1 cellular context compared by ENCODE assay signal in the genomic region with DNA sequence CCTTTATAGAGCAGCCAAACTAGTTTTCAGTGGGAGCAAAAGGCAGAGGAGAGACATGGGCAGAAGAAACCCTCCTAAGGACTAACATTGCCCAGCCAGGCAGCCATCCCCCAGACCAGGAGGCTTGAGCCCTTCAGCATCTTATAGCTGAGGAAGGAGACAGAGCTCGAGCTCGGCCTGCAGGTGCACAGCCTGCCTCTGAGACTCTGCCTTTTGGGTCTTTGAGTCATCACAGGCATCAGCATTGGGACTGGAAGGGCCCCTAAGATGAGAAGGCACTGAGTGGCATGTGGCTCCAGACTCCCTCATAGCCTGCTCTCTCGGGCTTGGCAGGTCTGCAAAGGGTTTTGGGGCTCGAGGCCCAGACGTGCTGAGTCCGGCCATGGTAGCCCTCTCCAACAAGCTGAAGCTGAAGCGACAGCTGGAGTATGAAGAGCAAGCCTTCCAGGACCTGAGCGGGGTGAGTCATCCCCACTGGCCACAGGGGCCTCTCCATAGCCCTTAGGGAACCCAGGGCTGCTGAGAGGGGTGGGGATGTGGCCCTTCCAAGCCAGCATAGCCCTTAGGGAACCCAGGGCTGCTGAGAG.
TF ChIP-seq lines count a peak whose summit lies in the region.

No MANE protein-coding gene starts in this region.

TF ChIP-seq in IMR-90, 13 proteins besides CTCF, POLR2A, EP300 and RAD21:
- TF ChIP-seq MXI1 (IDR thresholded peaks at IDR 0.05; ENCODE audit: borderline replicate concordance, low read depth, low read length) (no peak), SMC3 (IDR thresholded peaks at IDR 0.05; ENCODE audit: low read depth, low read length) (no peak)
